10 cellular contexts compared by ENCODE assay signal in the genomic region with DNA sequence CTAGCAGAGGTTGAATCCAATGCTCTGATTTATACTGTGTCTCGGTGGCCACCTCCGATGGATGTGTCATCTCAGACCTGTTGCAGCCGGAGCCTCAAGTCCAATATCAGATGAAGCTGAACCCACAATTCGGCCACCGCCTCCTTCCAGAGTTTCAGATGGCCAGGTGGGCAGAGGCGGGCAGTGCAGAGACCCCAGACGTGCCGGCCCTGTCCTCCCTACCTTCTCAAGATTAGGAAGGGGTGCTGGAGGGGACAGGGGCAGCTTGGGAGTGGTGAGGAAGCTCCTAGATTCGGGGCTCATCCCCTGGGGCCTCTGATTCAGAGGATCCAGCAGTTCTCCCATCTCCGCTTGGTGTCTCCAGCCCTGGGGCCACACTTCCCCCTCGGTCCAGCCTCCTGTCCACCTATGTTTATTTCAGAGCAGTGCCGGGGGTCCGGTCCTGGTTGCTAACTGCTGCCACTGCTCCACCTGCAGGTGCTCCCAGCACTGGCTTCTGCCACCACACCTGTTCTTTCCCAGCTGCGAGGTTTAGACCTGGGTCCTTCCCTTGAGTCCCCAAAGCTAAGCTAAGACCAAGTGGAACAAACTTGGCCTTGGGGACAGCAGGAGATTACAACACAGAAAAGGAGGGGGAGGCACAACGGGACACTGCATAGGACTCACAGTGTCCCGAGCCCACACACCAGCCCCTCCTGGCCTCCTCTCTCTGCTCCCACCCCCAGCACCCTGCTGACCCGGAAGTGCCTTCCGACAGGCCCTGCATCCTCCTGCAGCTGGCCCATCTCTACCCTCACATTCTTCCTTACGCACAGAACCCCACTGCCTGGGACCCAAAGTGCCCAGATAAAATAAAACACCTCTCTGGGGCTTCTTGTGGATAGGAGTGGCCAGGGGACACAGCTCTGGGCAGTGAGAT.
DNase-seq lines count a peak whose midpoint lies in the region; ATAC-seq and TF ChIP-seq lines count a peak whose summit lies in the region.
"Had no signal": no experiment of that assay in that cellular context is flagged by ENCODE, and none has a peak within 500 bp of the region (broad histone marks: within the 10 kb centered on the region; RNA-seq: fewer than 3 reads in every experiment).

No MANE protein-coding gene starts in this region.

- no peak overlapping the region for H2BK5ac ChIP-seq in H9 (ENCODE audit: insufficient read length, low read length)

- no peak overlapping the region for H4K5ac ChIP-seq in H9 (ENCODE audit: insufficient read length, low read depth, low read length)

- no peaks in the 10 kb centered on the region for H3K79me2 ChIP-seq in H9 (ENCODE audit: insufficient read depth, low read length)

- no peak overlapping the region for H3K18ac ChIP-seq in H9 (ENCODE audit: insufficient read length, low read depth, low read length)

- peak overlapping the region; percentile 65 for H3K4me2 ChIP-seq in H9 (ENCODE audit: insufficient read depth, insufficient read length, low read length)

- no peak overlapping the region for H3K4ac ChIP-seq in H9 (ENCODE audit: low read depth, low read length)

- no peaks in the 10 kb centered on the region for H3K9me3 ChIP-seq in CD8-positive, alpha-beta memory T cell (ENCODE audit: low read length)
- H3K9me3 ChIP-seq in H9 (ENCODE audit: control insufficient read depth, low read depth, low read length) = no peaks in the 10 kb centered on the region

- POLR2A ChIA-PET in CD8-positive, alpha-beta memory T cell (lab: Charles Lee) = no interaction called here
- POLR2A ChIA-PET in activated CD4-positive, alpha-beta memory T cell treated with anti-CD3 and anti-CD28 coated beads for 36 hours (lab: Charles Lee) = no interaction called here

- no peak overlapping the region for H3K27ac ChIP-seq in CD8-positive, alpha-beta memory T cell (ENCODE audit: low read depth, low read length)
- H3K27ac ChIP-seq in H9 (ENCODE audit: insufficient read length, low read depth, low read length) = no peak overlapping the region

- no peak overlapping the region for H3K4me3 ChIP-seq in CD8-positive, alpha-beta memory T cell (ENCODE audit: low read length)

- peak overlapping the region in 3 of 8 donors; percentile 18 to 84 (median 35) for H3K27ac Mint-ChIP-seq in CD8-positive, alpha-beta memory T cell
- no peak overlapping the region for H3K27ac Mint-ChIP-seq in H9
- no peak overlapping the region for H3K27ac Mint-ChIP-seq in activated CD4-positive, alpha-beta memory T cell treated with anti-CD3 and anti-CD28 coated beads for 36 hours
- H3K27ac Mint-ChIP-seq in natural killer cell = no peak overlapping the region

- intact Hi-C loops in activated CD4-positive, alpha-beta memory T cell treated with anti-CD3 and anti-CD28 coated beads for 36 hours (cut with micrococcal nuclease) = no loop called here
- intact Hi-C loops in natural killer cell (cut with micrococcal nuclease) = loop anchor here (10.0 kb wide), 1 partner anchor 649 kb away; no protein-coding TSS in a partner anchor

- WGBS in H9 (ENCODE audit: extremely low coverage, insufficient read length, low lambda C conversion rate) = no CpG with 5 or more reads among the region's 19 CpGs

- H3K9me3 Mint-ChIP-seq in CD8-positive, alpha-beta memory T cell = no peaks in the 10 kb centered on the region
- H3K9me3 Mint-ChIP-seq in H9 = no peaks in the 10 kb centered on the region
- H3K9me3 Mint-ChIP-seq in activated CD4-positive, alpha-beta memory T cell treated with anti-CD3 and anti-CD28 coated beads for 36 hours = no peaks in the 10 kb centered on the region
- H3K9me3 Mint-ChIP-seq in natural killer cell = no peaks in the 10 kb centered on the region

- H4K8ac ChIP-seq in H9 (replicated peaks; ENCODE audit: insufficient read length, low read depth, low read length) = no peak overlapping the region

- no peak overlapping the region for H3K14ac ChIP-seq in H9 (ENCODE audit: insufficient read depth, low read length)

- no peaks in the 10 kb centered on the region for H3K36me3 ChIP-seq in CD8-positive, alpha-beta memory T cell (ENCODE audit: insufficient read depth, low read length)

- H3K4me3 Mint-ChIP-seq in CD8-positive, alpha-beta memory T cell = peak overlapping the region; percentile 87 to 96 (median 92)
- peak overlapping the region; percentile 74 to 87; a peak in 3 of 5 replicates for H3K4me3 Mint-ChIP-seq in H9
- H3K4me3 Mint-ChIP-seq in activated CD4-positive, alpha-beta memory T cell treated with anti-CD3 and anti-CD28 coated beads for 36 hours = peak overlapping the region; percentile 20
- peak overlapping the region; percentile 99 for H3K4me3 Mint-ChIP-seq in natural killer cell

- TF ChIP-seq CTCF in H9 (conservative IDR thresholded peaks at IDR 0.05) (0 out of 3 replicates have a peak, but pooled peaks have one; percentile 30), natural killer cell (IDR thresholded peaks at IDR 0.05) (no peak)

- peaks cover 5 to 12% of the 10 kb centered on the region in 2 donors for H3K27me3 Mint-ChIP-seq in CD8-positive, alpha-beta memory T cell
- H3K27me3 Mint-ChIP-seq in H9 (ENCODE audit: low read depth) (peaks cover 49% of the 10 kb centered on the region), natural killer cell (ENCODE audit: low read depth in 2 of 2) (peaks cover 0 to 13% of the 10 kb centered on the region in 2 donors)
- peaks cover 8% of the 10 kb centered on the region for H3K27me3 Mint-ChIP-seq in activated CD4-positive, alpha-beta memory T cell treated with anti-CD3 and anti-CD28 coated beads for 36 hours

- H3K23me2 ChIP-seq in H9 (ENCODE audit: insufficient read length, low read depth, low read length, poor library complexity, severe bottlenecking) = peaks cover 18% of the 10 kb centered on the region

- no peak overlapping the region for H2BK12ac ChIP-seq in H9 (ENCODE audit: insufficient read length, low read depth, low read length)

- no peak overlapping the region for H3T11ph ChIP-seq in H9 (ENCODE audit: low read length)

- H3K9ac ChIP-seq in H9 (ENCODE audit: extremely low read depth, insufficient read length, low read length) = no peak overlapping the region

- no peak overlapping the region for H2AK5ac ChIP-seq in H9 (ENCODE audit: insufficient read length, low read length)

- DNase-seq in CD8-positive, alpha-beta memory T cell = no peak
- DNase-seq in H9 = peak; percentile 48
- no peak for DNase-seq in activated CD4-positive, alpha-beta memory T cell treated with anti-CD3 and anti-CD28 coated beads for 36 hours
- DNase-seq in natural killer cell = no peak
- DNase-seq in NCI-H187 (lab: John Stamatoyannopoulos, UW) = no peak
- DNase-seq: DMS79; effector CD4-positive, alpha-beta T cell; NCI-H2029 treated with DMSO at 0.1 percent for 48 hours had no signal

- peaks cover 0 to 8% (median 0%) of the 10 kb centered on the region in 3 donors for H3K36me3 Mint-ChIP-seq in CD8-positive, alpha-beta memory T cell
- no peaks in the 10 kb centered on the region; a peak in 1 of 7 replicates for H3K36me3 Mint-ChIP-seq in H9 (ENCODE audit: insufficient read depth in 1 of 3, low read depth in 3 of 3)
- no peaks in the 10 kb centered on the region for H3K36me3 Mint-ChIP-seq in activated CD4-positive, alpha-beta memory T cell treated with anti-CD3 and anti-CD28 coated beads for 36 hours
- H3K36me3 Mint-ChIP-seq in natural killer cell = no peaks in the 10 kb centered on the region

- CTCF ChIA-PET in CD8-positive, alpha-beta memory T cell (lab: Charles Lee) = no interaction called here
- CTCF ChIA-PET in activated CD4-positive, alpha-beta memory T cell treated with anti-CD3 and anti-CD28 coated beads for 36 hours (lab: Charles Lee) = interaction anchor here (1.2 kb wide), 1 partner anchor 9 kb away, joined by 5 read pairs; no protein-coding TSS in a partner anchor

- H2BK120ac ChIP-seq in H9 (ENCODE audit: low read depth, low read length, poor library complexity, severe bottlenecking) = no peak overlapping the region

- H2AFZ ChIP-seq in H9 (ENCODE audit: low read length) = no peak overlapping the region

- no peak overlapping the region for H3K23ac ChIP-seq in H9 (ENCODE audit: insufficient read length, low read depth, low read length)

- no peak overlapping the region for H4K91ac ChIP-seq in H9 (ENCODE audit: insufficient read length, low read depth, low read length)

- H2BK15ac ChIP-seq in H9 (ENCODE audit: low read depth, low read length) = no peak overlapping the region

- no peaks in the 10 kb centered on the region for H3K27me3 ChIP-seq in CD8-positive, alpha-beta memory T cell (ENCODE audit: insufficient read depth, low read length, poor library complexity, severe bottlenecking)
- no peaks in the 10 kb centered on the region; the same call in 1 of the 2 replicates for H3K27me3 ChIP-seq in H9 (ENCODE audit: insufficient read depth, low read length)

- ATAC-seq in natural killer cell = no peak
- no peak for ATAC-seq in GM18861 (IDR thresholded peaks at IDR 0.05; ENCODE audit: unreplicated experiment)
- no peak for ATAC-seq in GM18520 (IDR thresholded peaks at IDR 0.05; ENCODE audit: unreplicated experiment)

- H3K4me1 Mint-ChIP-seq in CD8-positive, alpha-beta memory T cell = peaks cover 9 to 25% (median 9%) of the 10 kb centered on the region in 3 donors
- H3K4me1 Mint-ChIP-seq in H9 = peaks cover 10 to 35% of the 10 kb centered on the region in 2 experiments; a peak in 3 of 4 replicates
- peaks cover 8% of the 10 kb centered on the region for H3K4me1 Mint-ChIP-seq in activated CD4-positive, alpha-beta memory T cell treated with anti-CD3 and anti-CD28 coated beads for 36 hours (ENCODE audit: low read depth)
- H3K4me1 Mint-ChIP-seq in natural killer cell = peaks cover 6 to 15% of the 10 kb centered on the region in 2 donors

- no peaks in the 10 kb centered on the region for H4K20me1 ChIP-seq in H9 (ENCODE audit: control insufficient read depth, insufficient read depth, insufficient read length)

- H3K56ac ChIP-seq in H9 (ENCODE audit: insufficient read length, low read depth, low read length) = no peak overlapping the region

- no peaks in the 10 kb centered on the region for H3K79me1 ChIP-seq in H9 (ENCODE audit: insufficient read depth, low read depth, low read length, poor library complexity, severe bottlenecking)

- no peak overlapping the region for H2BK20ac ChIP-seq in H9 (ENCODE audit: low read depth, low read length, poor library complexity, severe bottlenecking)

- H3K4me1 ChIP-seq in CD8-positive, alpha-beta memory T cell (ENCODE audit: insufficient read depth, low read length) = peaks cover 8% of the 10 kb centered on the region
- H3K4me1 ChIP-seq in H9 (ENCODE audit: insufficient read depth, low read length) = no peaks in the 10 kb centered on the region; the same call in 1 of the 2 replicates

Comparison
In these comparisons a context has a peak if more than half of its experiments do, and no peak if none do; other contexts are left out.
1. H3K4me3 Mint-ChIP-seq: peak in every context shown above with its lines; median percentile 99 in natural killer cell; 92 in CD8-positive, alpha-beta memory T cell; 80 in H9; 20 in activated CD4-positive, alpha-beta memory T cell treated with anti-CD3 and anti-CD28 coated beads for 36 hours.